In genomic region chr7:152886579-152887117, GRCh38 we compare ENCODE assay signal across 1 cellular context.
TF ChIP-seq lines count a peak whose summit lies in the region.

No MANE protein-coding gene starts in this region.

TF ChIP-seq in K562, 482 proteins besides CTCF, POLR2A, EP300 and RAD21 (continued from another document):
- TF ChIP-seq TRIM25 (IDR thresholded peaks at IDR 0.05; ENCODE audit: borderline replicate concordance) = no peak
- no peak for TF ChIP-seq DPF2 (IDR thresholded peaks at IDR 0.05)
- TF ChIP-seq ZNF121 (CRISPR knock-in tag; conservative IDR thresholded peaks at IDR 0.05) = peak; percentile 77
- TF ChIP-seq ZNF518B (CRISPR knock-in tag; IDR thresholded peaks at IDR 0.05) = no peak
- no peak for TF ChIP-seq CBX2 (IDR thresholded peaks at IDR 0.05; ENCODE audit: insufficient read depth, low read length, poor library complexity, severe bottlenecking)
- TF ChIP-seq ZNF134 (CRISPR knock-in tag; conservative IDR thresholded peaks at IDR 0.05) = peak; percentile 96
- no peak for TF ChIP-seq KDM2B (CRISPR knock-in tag; IDR thresholded peaks at IDR 0.05)
- no peak for TF ChIP-seq DLX4 (CRISPR knock-in tag; IDR thresholded peaks at IDR 0.05)
- no peak for TF ChIP-seq NR2F6 (CRISPR knock-in tag; IDR thresholded peaks at IDR 0.05)
- no peak for TF ChIP-seq ZNF592 (IDR thresholded peaks at IDR 0.05)
- TF ChIP-seq CHCHD3 (CRISPR knock-in tag; IDR thresholded peaks at IDR 0.05) = no peak
- no peak for TF ChIP-seq FUS (optimal IDR thresholded peaks at IDR 0.05; ENCODE audit: low read depth, low read length)
- TF ChIP-seq RBM25 (IDR thresholded peaks at IDR 0.05; ENCODE audit: low read depth, low read length, severe bottlenecking) = peak; percentile 7
- TF ChIP-seq PHF20 (IDR thresholded peaks at IDR 0.05; ENCODE audit: partially characterized antibody) = no peak
